Comparison of ENCODE assay signal across 1 cellular context in genomic region chr21:42937034-42937940, GRCh38.
TF ChIP-seq lines count a peak whose summit lies in the region.

No MANE protein-coding gene starts in this region.

TF ChIP-seq in GM23338, 12 proteins besides CTCF, POLR2A, EP300 and RAD21:
- TF ChIP-seq NANOG (IDR thresholded peaks at IDR 0.05; ENCODE audit: borderline replicate concordance) (peak; percentile 20; the same call in 1 of the 2 replicates), POLR2AphosphoS5 (IDR thresholded peaks at IDR 0.05; ENCODE audit: low read depth) (0 out of 2 replicates have a peak, but pooled peaks have one; percentile 29)
